7 cellular contexts compared by ENCODE assay signal in genomic region chr11:46675288-46675851, GRCh38. TPM values are rescaled to one million over a fixed set of nuclear protein-coding genes. Genes with fewer than 3 reads are reported as not detected.
DNase-seq lines count a peak whose midpoint lies in the region; ATAC-seq and TF ChIP-seq lines count a peak whose summit lies in the region.
"Had no signal": no experiment of that assay in that cellular context is flagged by ENCODE, and none has a peak within 500 bp of the region (broad histone marks: within the 10 kb centered on the region; RNA-seq: fewer than 3 reads in every experiment).

No MANE protein-coding gene starts in this region.

- H3K4me3 ChIP-seq in body of pancreas, result no peak overlapping the region
- H3K4me3 ChIP-seq in naive thymus-derived CD4-positive, alpha-beta T cell (ENCODE audit: low read length), result no peak overlapping the region

- peaks cover 9 to 36% (median 25%) of the 10 kb centered on the region in 5 donors for H3K36me3 Mint-ChIP-seq in naive thymus-derived CD4-positive, alpha-beta T cell

- H3K27ac ChIP-seq in body of pancreas, result peak overlapping the region; percentile 79 to 93 (median 82)
- peak overlapping the region; percentile 63 for H3K27ac ChIP-seq in naive thymus-derived CD4-positive, alpha-beta T cell (ENCODE audit: low read depth, low read length)

- ATAC-seq in body of pancreas (peak; percentile 78), GM18519 (IDR thresholded peaks at IDR 0.05; ENCODE audit: low FRiP score, unreplicated experiment) (no peak), HG02798 (IDR thresholded peaks at IDR 0.05; ENCODE audit: poor library complexity, unreplicated experiment) (no peak)
- ATAC-seq in naive thymus-derived CD4-positive, alpha-beta T cell, result no peak

- WGBS in body of pancreas, 2 donors, result 12 to 18% methylated on average over 4 of the region's 4 CpGs

- peaks cover 44% of the 10 kb centered on the region for H3K4me1 ChIP-seq in body of pancreas
- peaks cover 49 to 69% of the 10 kb centered on the region in 2 donors for H3K4me1 ChIP-seq in naive thymus-derived CD4-positive, alpha-beta T cell (ENCODE audit: control insufficient read depth in 2 of 2, insufficient read depth in 2 of 2, low read length in 2 of 2)

- TF ChIP-seq POLR2A in body of pancreas (IDR thresholded peaks at IDR 0.05), result peak in 1 of 3 donors; percentile 8

- H3K9me3 Mint-ChIP-seq in naive thymus-derived CD4-positive, alpha-beta T cell, result no peaks in the 10 kb centered on the region
- H3K9me3 Mint-ChIP-seq: stimulated activated naive CD8-positive, alpha-beta T cell treated with anti-CD3 and anti-CD28 coated beads, Interleukin-15, Interleukin-2, amounts not matched to agents 100 ng/mL and 50 ng/mL, for 24 hours had no signal

- CTCF ChIA-PET in naive thymus-derived CD4-positive, alpha-beta T cell (lab: Charles Lee), result interaction anchor here (1.0 to 2.6 kb wide), 2 partner anchors 12 to 25 kb away, joined by 3 to 10 read pairs; partner anchors contain the start of genes ARHGAP1 and ZNF408

- H3K27ac Mint-ChIP-seq in naive thymus-derived CD4-positive, alpha-beta T cell, result peak overlapping the region; percentile 85 to 96 (median 91)

- in situ Hi-C loops in GM13976 (cut with MboI; ENCODE audit: low sequenced_read_pairs, unreplicated experiment), result no loop called here

- peak overlapping the region in 7 of 10 donors; percentile 18 to 74 (median 67) for H3K4me3 Mint-ChIP-seq in naive thymus-derived CD4-positive, alpha-beta T cell
- H3K4me3 Mint-ChIP-seq: stimulated activated naive CD8-positive, alpha-beta T cell treated with anti-CD3 and anti-CD28 coated beads, Interleukin-15, Interleukin-2, amounts not matched to agents 100 ng/mL and 50 ng/mL, for 24 hours had no signal

- H3K27me3 ChIP-seq in body of pancreas, result no peaks in the 10 kb centered on the region
- H3K27me3 ChIP-seq in naive thymus-derived CD4-positive, alpha-beta T cell (ENCODE audit: control insufficient read depth in 2 of 2, insufficient read depth in 2 of 2, low read length in 2 of 2), result no peaks in the 10 kb centered on the region

- peak; percentile 34 for DNase-seq in GM13976 (ENCODE audit: low spot score)
- peak; percentile 70 to 85 (median 78) for DNase-seq in body of pancreas
- DNase-seq in naive thymus-derived CD4-positive, alpha-beta T cell, result no peak
- no peak for DNase-seq in T-helper 9 cell

- TF ChIP-seq CTCF in GM13976 (IDR thresholded peaks at IDR 0.05; ENCODE audit: borderline replicate concordance, control extremely low read depth, extremely low read depth, insufficient read depth, missing control alignments) (no peak), body of pancreas (IDR thresholded peaks at IDR 0.05) (peak in 4 of 7 experiments; percentile 28 to 44 (median 33))

- H3K36me3 ChIP-seq in body of pancreas (replicated peaks in 1 of 2; ENCODE audit: insufficient read depth in 1 of 2, low read depth in 2 of 2), result peaks cover 0 to 14% of the 10 kb centered on the region in 2 donors
- H3K36me3 ChIP-seq in naive thymus-derived CD4-positive, alpha-beta T cell (ENCODE audit: control insufficient read depth in 2 of 3, insufficient read depth in 3 of 3, low read length in 3 of 3), result peaks cover 0 to 39% (median 10%) of the 10 kb centered on the region in 3 experiments

- intact Hi-C loops in body of pancreas (cut with DNase I), result no loop called here
- intact Hi-C loops in naive thymus-derived CD4-positive, alpha-beta T cell (cut with micrococcal nuclease), result loop anchor here (1.0 to 10.0 kb wide), 2 partner anchors 25 to 291 kb away; partner anchors contain the start of genes ARHGAP1 (in 1 of the 2) and MDK (in 1 of the 2)

- no peaks in the 10 kb centered on the region for H3K9me3 ChIP-seq in body of pancreas
- H3K9me3 ChIP-seq in naive thymus-derived CD4-positive, alpha-beta T cell (ENCODE audit: control insufficient read depth in 2 of 3, low read length in 3 of 3), result no peaks in the 10 kb centered on the region

- POLR2A ChIA-PET in naive thymus-derived CD4-positive, alpha-beta T cell (lab: Charles Lee), result interaction anchor here (0.5 to 10.8 kb wide), 6 partner anchors 8 to 448 kb away, joined by 3 to 135 read pairs (median 4); partner anchors contain the start of genes AMBRA1, ARHGAP1 and ZNF408

- peaks cover 45 to 77% (median 70%) of the 10 kb centered on the region in 7 donors for H3K4me1 Mint-ChIP-seq in naive thymus-derived CD4-positive, alpha-beta T cell

- no peaks in the 10 kb centered on the region for H3K27me3 Mint-ChIP-seq in naive thymus-derived CD4-positive, alpha-beta T cell
- H3K27me3 Mint-ChIP-seq: stimulated activated naive CD8-positive, alpha-beta T cell treated with anti-CD3 and anti-CD28 coated beads, Interleukin-15, Interleukin-2, amounts not matched to agents 100 ng/mL and 50 ng/mL, for 24 hours had no signal

RNA-seq across cellular contexts. Expression of gene ARHGAP1, which starts 25.0 kb away (rescaled TPM):
- 10 to 100 TPM; 27.8 to 43.5 TPM for total RNA-seq in body of pancreas
- 10 to 100 TPM; 44.6 to 82.5 (median 64.6) TPM for total RNA-seq in naive thymus-derived CD4-positive, alpha-beta T cell
- polyA plus RNA-seq in naive thymus-derived CD4-positive, alpha-beta T cell, result 10 to 100 TPM; 44.2 to 69.9 TPM

RNA-seq across cellular contexts. Expression of gene ZNF408, which starts 25.5 kb away (rescaled TPM):
- total RNA-seq in body of pancreas, result 1 to 10 TPM; 6.5 to 7.9 TPM
- total RNA-seq in naive thymus-derived CD4-positive, alpha-beta T cell, result 10 to 100 TPM in 4 of 5 experiments, 1 to 10 TPM in 1; 7.8 to 20.0 (median 16.6) TPM
- polyA plus RNA-seq in naive thymus-derived CD4-positive, alpha-beta T cell, result 10 to 100 TPM in 1 of 2 donors, 1 to 10 TPM in 1; 7.0 to 14.1 TPM

RNA-seq across cellular contexts. Expression of gene F2, which starts 43.6 kb away (rescaled TPM):
- not detected for total RNA-seq in body of pancreas
- total RNA-seq in naive thymus-derived CD4-positive, alpha-beta T cell, result under 1 TPM in 1 of 5 experiments, not detected in 4; 0.15 TPM
- not detected for polyA plus RNA-seq in naive thymus-derived CD4-positive, alpha-beta T cell

RNA-seq across cellular contexts. Expression of gene ATG13, which starts 58.0 kb away (rescaled TPM):
- 10 to 100 TPM; 36.8 to 76.8 TPM for total RNA-seq in body of pancreas
- 100 to 1,000 TPM in 2 of 5 experiments, 10 to 100 TPM in 3; 70.0 to 114 (median 96.8) TPM for total RNA-seq in naive thymus-derived CD4-positive, alpha-beta T cell
- 10 to 100 TPM; 75.9 to 77.5 TPM for polyA plus RNA-seq in naive thymus-derived CD4-positive, alpha-beta T cell

RNA-seq across cellular contexts. Expression of gene HARBI1, which starts 58.3 kb away (rescaled TPM):
- total RNA-seq in body of pancreas, result 1 to 10 TPM; 2.0 to 2.6 TPM
- total RNA-seq in naive thymus-derived CD4-positive, alpha-beta T cell, result 10 to 100 TPM in 2 of 5 experiments, 1 to 10 TPM in 3; 5.8 to 18.1 (median 8.0) TPM
- polyA plus RNA-seq in naive thymus-derived CD4-positive, alpha-beta T cell, result 1 to 10 TPM; 2.9 to 7.5 TPM

Comparison
In these comparisons a context has a peak if more than half of its experiments do, and no peak if none do; other contexts are left out.
1. DNase-seq: peak in GM13976 (single experiment) and body of pancreas (4 of 4); none in naive thymus-derived CD4-positive, alpha-beta T cell (0 of 9) and T-helper 9 cell (single experiment).